ENCODE assay signal across 31 cellular contexts in genomic region chrX:150906694-150907093, GRCh38.
"Had no signal": no experiment of that assay in that cellular context is flagged by ENCODE, and none has a peak within 500 bp of the region (broad histone marks: within the 10 kb centered on the region; RNA-seq: fewer than 3 reads in every experiment).

No MANE protein-coding gene starts in this region.

- H3K27me3 ChIP-seq: adrenal gland, ascending aorta, body of pancreas, brain microvascular endothelial cell, cardiac muscle cell had no signal

- ATAC-seq: activated naive CD4-positive, alpha-beta T cell treated with anti-CD3 and anti-CD28 coated beads, Interleukin-2, amount 50 U/mL, for 72 hours; activated naive CD8-positive, alpha-beta T cell treated with anti-CD3 and anti-CD28 coated beads, Interleukin-2, amount 50 U/mL, for 24 hours; activated T-cell treated with anti-CD3 and anti-CD28 coated beads, Interleukin-2, amount 50 U/mL, for 4 hours; activated T-cell treated with anti-CD3 and anti-CD28 coated beads, Interleukin-2, amount 50 U/mL, for 72 hours; activated T-helper 17 cell treated with anti-CD3 and anti-CD28 coated beads, Interleukin-2, amount 50 U/mL, for 72 hours; body of pancreas had no signal

- H3K36me3 ChIP-seq: adrenal gland, ascending aorta, brain microvascular endothelial cell, breast epithelium, cardiac muscle cell had no signal

- H3K4me3 ChIP-seq: adrenal gland, ascending aorta, body of pancreas, breast epithelium, cardiac muscle cell had no signal

- H3K9me3 ChIP-seq: adrenal gland, ascending aorta, body of pancreas, breast epithelium had no signal

- H3K4me1 ChIP-seq: adrenal gland, ascending aorta, body of pancreas, breast epithelium had no signal

- H3K27ac ChIP-seq: adrenal gland, ascending aorta, body of pancreas, brain microvascular endothelial cell, breast epithelium, cardiac muscle cell had no signal

- DNase-seq: activated effector memory CD4-positive, alpha-beta T cell treated with anti-CD3 and anti-CD28 coated beads, Interleukin-2, amount 50 U/mL, for 16 hours; activated effector memory CD4-positive, alpha-beta T cell treated with Interleukin-2 at 50 U/mL for 16 hours; activated gamma-delta T cell; activated gamma-delta T cell treated with Interleukin-2 at 50 U/mL for 16 hours; activated naive CD4-positive, alpha-beta T cell; activated naive CD4-positive, alpha-beta T cell treated with anti-CD3 and anti-CD28 coated beads for 36 hours; activated naive CD4-positive, alpha-beta T cell treated with anti-CD3 and anti-CD28 coated beads, Interleukin-2, amount 10 ng/mL, durations not matched to agents 7 days and 5 days; activated naive CD4-positive, alpha-beta T cell treated with anti-CD3 and anti-CD28 coated beads, Interleukin-2, amount 50 U/mL, for 16 hours; activated naive CD4-positive, alpha-beta T cell treated with Interleukin-2 at 50 U/mL for 16 hours; activated naive CD8-positive, alpha-beta T cell treated with anti-CD3 and anti-CD28 coated beads for 36 hours; activated naive CD8-positive, alpha-beta T cell treated with anti-CD3 and anti-CD28 coated beads, Interleukin-2, amount 10 ng/mL, durations not matched to agents 7 days and 5 days; activated naive CD8-positive, alpha-beta T cell treated with anti-CD3 and anti-CD28 coated beads, Interleukin-2, amount 50 U/mL, for 24 hours; activated T-cell treated with anti-CD3 and anti-CD28 coated beads, Interleukin-2, amount 50 U/mL, for 1 hour; activated T-cell treated with anti-CD3 and anti-CD28 coated beads, Interleukin-2, amount 50 U/mL, for 24 hours; activated T-cell treated with anti-CD3 and anti-CD28 coated beads, Interleukin-2, amount 50 U/mL, for 4 hours; activated T-cell treated with anti-CD3 and anti-CD28 coated beads, Interleukin-2, amount 50 U/mL, for 48 hours; activated T-cell treated with anti-CD3 and anti-CD28 coated beads, Interleukin-2, amount 50 U/mL, for 72 hours; adrenal gland; amniotic stem cell; amygdala; anterior cingulate cortex; aorta; body of pancreas; brain microvascular endothelial cell; central memory CD4-positive, alpha-beta T cell; cerebellar nuclear complex had no signal
